ENCODE assay signal across 6 cellular contexts in the genomic region with DNA sequence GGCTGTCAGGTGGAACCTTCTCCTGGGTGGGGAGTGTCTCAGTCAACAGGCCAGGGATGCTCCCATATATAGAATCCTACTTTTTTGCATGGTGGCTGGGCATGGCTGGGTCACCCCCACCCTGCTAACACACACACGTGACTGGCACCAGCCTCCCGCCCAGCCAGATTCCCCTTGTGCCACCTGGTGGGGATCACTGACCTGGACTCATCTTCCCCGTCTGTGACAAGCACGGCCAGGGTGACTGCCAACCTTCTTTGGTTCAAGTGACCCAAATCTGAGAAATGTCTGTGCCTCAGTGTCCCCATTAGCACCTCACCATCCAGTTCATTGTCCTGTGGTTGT. TPM values are rescaled to one million over a fixed set of nuclear protein-coding genes. Genes with fewer than 3 reads are reported as not detected.
DNase-seq lines count a peak whose midpoint lies in the region; ATAC-seq lines count a peak whose summit lies in the region.

No MANE protein-coding gene starts in this region.

- H3K36me3 Mint-ChIP-seq in activated naive CD8-positive, alpha-beta T cell treated with anti-CD3 and anti-CD28 coated beads, Interleukin-2, amount 10 ng/mL, durations not matched to agents 7 days and 5 days = peaks cover 8% of the 10 kb centered on the region

- H3K27ac ChIP-seq in mucosa of rectum (ENCODE audit: low read depth in 2 of 2, low read length in 2 of 2) = peak overlapping the region; percentile 48 to 63

- H3K9me3 ChIP-seq in mucosa of rectum (ENCODE audit: control insufficient read depth in 2 of 2, low read length in 2 of 2) = no peaks in the 10 kb centered on the region

- peaks cover 13% of the 10 kb centered on the region for H3K27me3 Mint-ChIP-seq in activated naive CD8-positive, alpha-beta T cell treated with anti-CD3 and anti-CD28 coated beads, Interleukin-2, amount 10 ng/mL, durations not matched to agents 7 days and 5 days

- H3K4me3 Mint-ChIP-seq in activated naive CD8-positive, alpha-beta T cell treated with anti-CD3 and anti-CD28 coated beads, Interleukin-2, amount 10 ng/mL, durations not matched to agents 7 days and 5 days = peak overlapping the region; percentile 80

- H3K9ac ChIP-seq in mucosa of rectum (ENCODE audit: low read depth in 1 of 2, low read length in 2 of 2) = peak overlapping the region; percentile 26 to 64

- H3K9me3 Mint-ChIP-seq in activated naive CD8-positive, alpha-beta T cell treated with anti-CD3 and anti-CD28 coated beads, Interleukin-2, amount 10 ng/mL, durations not matched to agents 7 days and 5 days = no peaks in the 10 kb centered on the region

- H3K4me1 ChIP-seq in mucosa of rectum (ENCODE audit: control insufficient read depth in 2 of 2, insufficient read depth in 2 of 2, low read length in 2 of 2) = peaks cover 24% of the 10 kb centered on the region in 2 donors

- no peaks in the 10 kb centered on the region for H3K36me3 ChIP-seq in mucosa of rectum (ENCODE audit: control insufficient read depth in 2 of 2, insufficient read depth in 2 of 2, low read length in 2 of 2)

- peaks cover 42% of the 10 kb centered on the region for H3K4me1 Mint-ChIP-seq in activated naive CD8-positive, alpha-beta T cell treated with anti-CD3 and anti-CD28 coated beads, Interleukin-2, amount 10 ng/mL, durations not matched to agents 7 days and 5 days

- POLR2A ChIA-PET in activated naive CD8-positive, alpha-beta T cell treated with anti-CD3 and anti-CD28 coated beads, Interleukin-2, amount 10 ng/mL, durations not matched to agents 7 days and 5 days (lab: Charles Lee) = interaction anchor here (1.0 kb wide), 2 partner anchors 14 to 84 kb away, joined by 3 to 4 read pairs; partner anchors contain the start of gene DNAJB1

- peaks cover 3 to 5% of the 10 kb centered on the region in 2 donors for H3K27me3 ChIP-seq in mucosa of rectum (ENCODE audit: control insufficient read depth in 2 of 2, insufficient read depth in 2 of 2, low read length in 2 of 2)

- intact Hi-C loops in posterior vena cava (cut with DNase I) = no loop called here

- H3K4me3 ChIP-seq in mucosa of rectum (ENCODE audit: low read length in 2 of 2) = peak overlapping the region; percentile 54 to 70

- ATAC-seq in HG03432 (IDR thresholded peaks at IDR 0.05; ENCODE audit: unreplicated experiment) = peak; percentile 7
- ATAC-seq in activated naive CD8-positive, alpha-beta T cell treated with anti-CD3 and anti-CD28 coated beads, Interleukin-2, amount 10 ng/mL, durations not matched to agents 7 days and 5 days (ENCODE audit: low read depth) = no peak

- DNase-seq in activated naive CD8-positive, alpha-beta T cell treated with anti-CD3 and anti-CD28 coated beads, Interleukin-2, amount 10 ng/mL, durations not matched to agents 7 days and 5 days = no peak
- DNase-seq in NCI-H2171 treated with DMSO at 0.1 percent for 48 hours (lab: John Stamatoyannopoulos, UW) = no peak
- DNase-seq in posterior vena cava (ENCODE audit: low spot score) = no peak
- no peak for DNase-seq in HuH-7 (ENCODE audit: low spot score)

- H3K27ac Mint-ChIP-seq in activated naive CD8-positive, alpha-beta T cell treated with anti-CD3 and anti-CD28 coated beads, Interleukin-2, amount 10 ng/mL, durations not matched to agents 7 days and 5 days = peak overlapping the region; percentile 75

RNA-seq across cellular contexts. Expression of gene PKN1, which starts 1.0 kb away (rescaled TPM):
- total RNA-seq in activated naive CD8-positive, alpha-beta T cell treated with anti-CD3 and anti-CD28 coated beads, Interleukin-2, amount 10 ng/mL, durations not matched to agents 7 days and 5 days = 100 to 1,000 TPM; 244 to 265 TPM
- 100 to 1,000 TPM; 135 to 173 TPM for total RNA-seq in posterior vena cava

RNA-seq across cellular contexts. Expression of gene DDX39A, which starts 15.0 kb away (rescaled TPM):
- total RNA-seq in activated naive CD8-positive, alpha-beta T cell treated with anti-CD3 and anti-CD28 coated beads, Interleukin-2, amount 10 ng/mL, durations not matched to agents 7 days and 5 days = 100 to 1,000 TPM; 192 to 202 TPM
- 10 to 100 TPM; 37.4 to 38.7 TPM for total RNA-seq in posterior vena cava

RNA-seq across cellular contexts. Expression of gene PTGER1, which starts 41.0 kb away (rescaled TPM):
- under 1 TPM; 0.34 to 0.36 TPM for total RNA-seq in activated naive CD8-positive, alpha-beta T cell treated with anti-CD3 and anti-CD28 coated beads, Interleukin-2, amount 10 ng/mL, durations not matched to agents 7 days and 5 days
- 1 to 10 TPM in 1 of 2 donors, under 1 TPM in 1; 0.95 to 1.6 TPM for total RNA-seq in posterior vena cava

RNA-seq across cellular contexts. Expression of gene ADGRE5, which starts 52.9 kb away (rescaled TPM):
- 100 to 1,000 TPM; 304 to 315 TPM for total RNA-seq in activated naive CD8-positive, alpha-beta T cell treated with anti-CD3 and anti-CD28 coated beads, Interleukin-2, amount 10 ng/mL, durations not matched to agents 7 days and 5 days
- 100 to 1,000 TPM; 195 to 306 TPM for total RNA-seq in posterior vena cava

Comparison
In these comparisons a context has a peak if more than half of its experiments do, and no peak if none do; other contexts are left out.
1. RNA of gene DDX39A, which starts 15.0 kb away (total RNA-seq): 192 to 202 TPM in activated naive CD8-positive, alpha-beta T cell treated with anti-CD3 and anti-CD28 coated beads, Interleukin-2, amount 10 ng/mL, durations not matched to agents 7 days and 5 days; 37.4 to 38.7 TPM in posterior vena cava; every median in the first group is over 4 times any median in the second.